In the genomic region with DNA sequence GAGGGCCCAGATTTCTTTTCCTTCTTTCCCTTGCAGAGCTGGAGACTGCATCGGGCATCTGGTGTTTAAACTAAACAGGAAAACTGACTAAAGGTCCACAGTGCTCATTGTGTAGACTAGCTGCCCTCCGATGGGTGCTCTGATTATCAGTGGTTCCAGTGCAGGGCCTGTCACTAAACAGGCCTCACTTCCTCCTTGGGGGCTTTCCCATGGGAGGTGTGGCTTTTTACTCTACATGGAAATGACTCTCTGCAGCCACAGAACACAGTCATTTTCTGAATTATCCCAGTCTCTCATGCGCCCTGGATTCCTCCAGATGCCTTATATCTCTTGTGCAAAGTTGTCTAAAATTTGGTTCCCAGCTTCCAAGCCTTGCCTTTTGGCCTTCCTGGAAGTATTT, we compare ENCODE assay signal across 9 cellular contexts.
DNase-seq lines count a peak whose midpoint lies in the region; ATAC-seq, FAIRE-seq and TF ChIP-seq lines count a peak whose summit lies in the region.
"Had no signal": no experiment of that assay in that cellular context is flagged by ENCODE, and none has a peak within 500 bp of the region (broad histone marks: within the 10 kb centered on the region; RNA-seq: fewer than 3 reads in every experiment).

No MANE protein-coding gene starts in this region.

- peaks cover 6 to 10% of the 10 kb centered on the region in 2 donors for H3K36me3 ChIP-seq in kidney (ENCODE audit: control insufficient read depth in 1 of 2, insufficient read depth in 2 of 2, low read length in 2 of 2)

- no peak overlapping the region for H3K4me3 ChIP-seq in AG04450 (ENCODE audit: low read depth, low read length)
- H3K4me3 ChIP-seq in kidney (ENCODE audit: low read length in 2 of 2): no peak overlapping the region

- CTCF ChIA-PET in AG04450 (lab: Charles Lee): interaction anchor here (0.6 kb wide), 1 partner anchor 142 kb away, joined by 3 read pairs; no protein-coding TSS in a partner anchor

- no peak for DNase-seq in AG04450 (ENCODE audit: low read depth, low spot score)
- peak; percentile 60 for DNase-seq in dermis blood vessel endothelial cell
- no peak for DNase-seq in NCI-H2029 treated with DMSO at 0.1 percent for 48 hours (lab: John Stamatoyannopoulos, UW)
- DNase-seq in NCI-H1048 (lab: John Stamatoyannopoulos, UW): no peak
- no peak for DNase-seq in occipital lobe (lab: John Stamatoyannopoulos, UW)
- no peak for DNase-seq in kidney
- DNase-seq: DMS53 had no signal

- H3K27me3 ChIP-seq in AG04450 (ENCODE audit: control insufficient read depth, insufficient read depth, low read length): no peaks in the 10 kb centered on the region

- H3K9ac ChIP-seq in kidney (ENCODE audit: low read length in 2 of 2): no peak overlapping the region

- no peaks in the 10 kb centered on the region for H3K4me1 ChIP-seq in kidney (ENCODE audit: control insufficient read depth in 1 of 2, insufficient read depth in 1 of 2, low read depth in 1 of 2, low read length in 2 of 2)

- TF ChIP-seq CTCF in AG04450 (IDR thresholded peaks at IDR 0.05; ENCODE audit: low read depth, low read length) (no peak), kidney (IDR thresholded peaks at IDR 0.05; ENCODE audit: borderline replicate concordance, extremely low read depth, insufficient read depth) (no peak)

- FAIRE-seq in kidney (lab: Jason Lieb, UNC): no peak

- intact Hi-C loops in kidney (cut with DNase I): no loop called here

- no peaks in the 10 kb centered on the region for H3K9me3 ChIP-seq in AG04450 (ENCODE audit: control insufficient read depth, insufficient read depth, low read length)
- H3K9me3 ChIP-seq in kidney (ENCODE audit: control insufficient read depth in 1 of 2, low read length in 2 of 2): no peaks in the 10 kb centered on the region

- POLR2A ChIA-PET in AG04450 (lab: Yijun Ruan, JAX): no interaction called here

- ATAC-seq in GM19324 (IDR thresholded peaks at IDR 0.05; ENCODE audit: low FRiP score, unreplicated experiment): peak; percentile 63
- ATAC-seq in HG03095 (IDR thresholded peaks at IDR 0.05; ENCODE audit: unreplicated experiment): peak; percentile 95

- H3K27ac ChIP-seq in AG04450 (ENCODE audit: low read depth, low read length) (peak overlapping the region; percentile 52), kidney (ENCODE audit: low read depth in 2 of 2, low read length in 2 of 2) (no peak overlapping the region)
